24 cellular contexts compared by ENCODE assay signal in the genomic region with DNA sequence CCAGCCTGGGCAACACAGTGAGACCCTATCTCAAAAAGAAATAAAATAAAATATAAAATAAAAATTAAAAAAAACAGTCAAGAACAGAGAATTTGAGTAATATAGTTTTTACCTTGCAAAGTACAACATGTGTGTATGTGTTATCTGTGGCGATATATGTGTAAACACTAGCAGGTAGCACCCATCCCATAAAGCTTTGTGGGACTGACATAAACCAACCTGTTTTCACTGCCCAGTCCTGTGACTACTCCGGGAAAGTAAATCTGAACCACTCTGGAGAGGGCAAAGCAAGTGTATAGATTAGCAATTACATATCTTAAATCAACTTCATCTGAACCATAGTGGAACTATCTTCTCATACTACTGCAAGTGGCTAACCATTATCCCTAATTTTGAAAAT.
DNase-seq lines count a peak whose midpoint lies in the region; ATAC-seq, FAIRE-seq and TF ChIP-seq lines count a peak whose summit lies in the region.
"Had no signal": no experiment of that assay in that cellular context is flagged by ENCODE, and none has a peak within 500 bp of the region (broad histone marks: within the 10 kb centered on the region; RNA-seq: fewer than 3 reads in every experiment).

No MANE protein-coding gene starts in this region.

- no peak overlapping the region for H3K9ac ChIP-seq in GM23248
- H3K9ac ChIP-seq: BLaER1 treated with 17β-estradiol and CSF1 and Interleukin-3, amounts not matched to agents 10 nM and 100 nM had no signal

- H3K4me3 ChIP-seq in GM23248 (no peak overlapping the region), heart right ventricle (no peak overlapping the region)
- H3K4me3 ChIP-seq: BLaER1 treated with 17β-estradiol and CSF1 and Interleukin-3, amounts not matched to agents 10 nM and 100 nM; K562; MG63; SJCRH30 had no signal

- H3K36me3 ChIP-seq in GM23248 (ENCODE audit: low read depth) (no peaks in the 10 kb centered on the region), heart right ventricle (peaks cover 0 to 12% (median 0%) of the 10 kb centered on the region in 9 donors)

- no peaks in the 10 kb centered on the region for H4K20me1 ChIP-seq in GM23248 (ENCODE audit: insufficient read depth)

- H3K4me3 Mint-ChIP-seq in stimulated activated naive CD8-positive, alpha-beta T cell treated with anti-CD3 and anti-CD28 coated beads, Interleukin-15, Interleukin-2, amounts not matched to agents 100 ng/mL and 50 ng/mL, for 24 hours = no peak overlapping the region
- no peak overlapping the region for H3K4me3 Mint-ChIP-seq in central memory CD8-positive, alpha-beta T cell
- H3K4me3 Mint-ChIP-seq in stimulated activated effector memory CD8-positive, alpha-beta T cell treated with anti-CD3 and anti-CD28 coated beads, Interleukin-12 subunit alpha, Interleukin-12 subunit beta, amount 100 ng/mL, for 72 hours = no peak overlapping the region
- no peak overlapping the region for H3K4me3 Mint-ChIP-seq in activated CD4-positive, alpha-beta memory T cell treated with anti-CD3 and anti-CD28 coated beads for 36 hours

- no peak for TF ChIP-seq CTCF in heart right ventricle (IDR thresholded peaks at IDR 0.05)

- no peak for DNase-seq in stimulated activated naive CD8-positive, alpha-beta T cell treated with anti-CD3 and anti-CD28 coated beads, Interleukin-15, Interleukin-2, amounts not matched to agents 100 U/mL and 50 U/mL, for 24 hours
- DNase-seq in GM23248 (no peak), frontal cortex (ENCODE audit: low spot score in 2 of 2) (no peak), heart right ventricle (no peak)
- no peak for DNase-seq in central memory CD8-positive, alpha-beta T cell (ENCODE audit: low spot score in 2 of 2)
- DNase-seq in stimulated activated effector memory CD8-positive, alpha-beta T cell treated with anti-CD3 and anti-CD28 coated beads, Interleukin-12 subunit alpha, Interleukin-12 subunit beta, amount 100 ng/mL, for 72 hours (ENCODE audit: low spot score in 2 of 2) = no peak
- no peak for DNase-seq in activated CD4-positive, alpha-beta memory T cell treated with anti-CD3 and anti-CD28 coated beads for 36 hours
- DNase-seq: ACHN, EL, GF-D8, MG63, NCI-H1417, NCI-H1694 treated with DMSO at 0.1 percent for 48 hours, NCI-H2081 treated with DMSO at 0.1 percent for 48 hours, NCI-H446, NCI-H526, OCI-M1, SJCRH30 had no signal

- peaks cover 24% of the 10 kb centered on the region for H3K4me1 ChIP-seq in GM23248 (ENCODE audit: insufficient read depth)
- H3K4me1 ChIP-seq in heart right ventricle = peaks cover 0 to 41% (median under 1%) of the 10 kb centered on the region in 9 donors

- CTCF ChIA-PET in activated CD4-positive, alpha-beta memory T cell treated with anti-CD3 and anti-CD28 coated beads for 36 hours (lab: Charles Lee) = interaction anchor here (1.0 kb wide), 1 partner anchor 74 kb away, joined by 4 read pairs; a partner anchor contains a TSS

- H3K9me3 Mint-ChIP-seq in stimulated activated naive CD8-positive, alpha-beta T cell treated with anti-CD3 and anti-CD28 coated beads, Interleukin-15, Interleukin-2, amounts not matched to agents 100 ng/mL and 50 ng/mL, for 24 hours = no peaks in the 10 kb centered on the region
- H3K9me3 Mint-ChIP-seq in central memory CD8-positive, alpha-beta T cell = no peaks in the 10 kb centered on the region
- H3K9me3 Mint-ChIP-seq in stimulated activated effector memory CD8-positive, alpha-beta T cell treated with anti-CD3 and anti-CD28 coated beads, Interleukin-12 subunit alpha, Interleukin-12 subunit beta, amount 100 ng/mL, for 72 hours = no peaks in the 10 kb centered on the region
- H3K9me3 Mint-ChIP-seq in activated CD4-positive, alpha-beta memory T cell treated with anti-CD3 and anti-CD28 coated beads for 36 hours = no peaks in the 10 kb centered on the region

- no peaks in the 10 kb centered on the region for H3K27me3 ChIP-seq in GM23248 (replicated peaks; ENCODE audit: insufficient read depth)
- H3K27me3 ChIP-seq in heart right ventricle = no peaks in the 10 kb centered on the region
- H3K27me3 ChIP-seq: BLaER1 treated with 17β-estradiol and CSF1 and Interleukin-3, amounts not matched to agents 10 nM and 100 nM; MG63; SJCRH30 had no signal

- H3K9me2 ChIP-seq in GM23248 (ENCODE audit: insufficient read depth) = no peaks in the 10 kb centered on the region

- WGBS in GM23248 (ENCODE audit: low coverage in 1 of 2, low lambda C conversion rate in 2 of 2, missing lambda C conversion rate in 2 of 2), 2 experiments = 94 to 100% methylated on average over 2 of the region's 2 CpGs
- 98% methylated on average over 2 of the region's 2 CpGs for WGBS in heart right ventricle, 2 donors

- no peaks in the 10 kb centered on the region for H3K9me3 ChIP-seq in GM23248 (ENCODE audit: low read depth)
- no peaks in the 10 kb centered on the region for H3K9me3 ChIP-seq in heart right ventricle
- H3K9me3 ChIP-seq: MG63, SJCRH30 had no signal

- no peaks in the 10 kb centered on the region for H3K27me3 Mint-ChIP-seq in stimulated activated naive CD8-positive, alpha-beta T cell treated with anti-CD3 and anti-CD28 coated beads, Interleukin-15, Interleukin-2, amounts not matched to agents 100 ng/mL and 50 ng/mL, for 24 hours
- H3K27me3 Mint-ChIP-seq in central memory CD8-positive, alpha-beta T cell = no peaks in the 10 kb centered on the region
- H3K27me3 Mint-ChIP-seq in activated CD4-positive, alpha-beta memory T cell treated with anti-CD3 and anti-CD28 coated beads for 36 hours = no peaks in the 10 kb centered on the region

- peaks cover 77% of the 10 kb centered on the region for H3K79me2 ChIP-seq in GM23248 (ENCODE audit: insufficient read depth)

- H3K36me3 Mint-ChIP-seq in stimulated activated naive CD8-positive, alpha-beta T cell treated with anti-CD3 and anti-CD28 coated beads, Interleukin-15, Interleukin-2, amounts not matched to agents 100 ng/mL and 50 ng/mL, for 24 hours (ENCODE audit: low read depth) = peaks cover 67% of the 10 kb centered on the region
- H3K36me3 Mint-ChIP-seq in central memory CD8-positive, alpha-beta T cell (ENCODE audit: insufficient read depth) = no peaks in the 10 kb centered on the region
- H3K36me3 Mint-ChIP-seq in stimulated activated effector memory CD8-positive, alpha-beta T cell treated with anti-CD3 and anti-CD28 coated beads, Interleukin-12 subunit alpha, Interleukin-12 subunit beta, amount 100 ng/mL, for 72 hours = peaks cover 19% of the 10 kb centered on the region
- peaks cover 34% of the 10 kb centered on the region for H3K36me3 Mint-ChIP-seq in activated CD4-positive, alpha-beta memory T cell treated with anti-CD3 and anti-CD28 coated beads for 36 hours

- POLR2A ChIA-PET in activated CD4-positive, alpha-beta memory T cell treated with anti-CD3 and anti-CD28 coated beads for 36 hours (lab: Charles Lee) = no interaction called here

- in situ Hi-C loops in GM23248 (cut with MboI) = no loop called here

- peaks cover 80% of the 10 kb centered on the region for H3K4me1 Mint-ChIP-seq in stimulated activated naive CD8-positive, alpha-beta T cell treated with anti-CD3 and anti-CD28 coated beads, Interleukin-15, Interleukin-2, amounts not matched to agents 100 ng/mL and 50 ng/mL, for 24 hours (ENCODE audit: low read depth)
- peaks cover 52% of the 10 kb centered on the region for H3K4me1 Mint-ChIP-seq in central memory CD8-positive, alpha-beta T cell
- peaks cover 60% of the 10 kb centered on the region for H3K4me1 Mint-ChIP-seq in stimulated activated effector memory CD8-positive, alpha-beta T cell treated with anti-CD3 and anti-CD28 coated beads, Interleukin-12 subunit alpha, Interleukin-12 subunit beta, amount 100 ng/mL, for 72 hours
- H3K4me1 Mint-ChIP-seq in activated CD4-positive, alpha-beta memory T cell treated with anti-CD3 and anti-CD28 coated beads for 36 hours (ENCODE audit: low read depth) = peaks cover 71% of the 10 kb centered on the region

- no peak overlapping the region for H3K4me2 ChIP-seq in GM23248 (ENCODE audit: unreplicated experiment)
- H3K4me2 ChIP-seq: BLaER1 treated with 17β-estradiol and CSF1 and Interleukin-3, amounts not matched to agents 10 nM and 100 nM had no signal

- H3F3A ChIP-seq in GM23248 (ENCODE audit: insufficient read depth) = peaks cover 34% of the 10 kb centered on the region

- H3K27ac Mint-ChIP-seq in stimulated activated naive CD8-positive, alpha-beta T cell treated with anti-CD3 and anti-CD28 coated beads, Interleukin-15, Interleukin-2, amounts not matched to agents 100 ng/mL and 50 ng/mL, for 24 hours = peak overlapping the region; percentile 55
- peak overlapping the region; percentile 11 for H3K27ac Mint-ChIP-seq in central memory CD8-positive, alpha-beta T cell (ENCODE audit: low read depth)
- H3K27ac Mint-ChIP-seq in stimulated activated effector memory CD8-positive, alpha-beta T cell treated with anti-CD3 and anti-CD28 coated beads, Interleukin-12 subunit alpha, Interleukin-12 subunit beta, amount 100 ng/mL, for 72 hours = peak overlapping the region; percentile 40
- H3K27ac Mint-ChIP-seq in activated CD4-positive, alpha-beta memory T cell treated with anti-CD3 and anti-CD28 coated beads for 36 hours = no peak overlapping the region

- FAIRE-seq in frontal cortex (lab: Jason Lieb, UNC) = no peak
- FAIRE-seq: GM19239, H54, K562, RCC 7860 had no signal

- no peak for ATAC-seq in stimulated activated naive CD8-positive, alpha-beta T cell treated with anti-CD3 and anti-CD28 coated beads, Interleukin-15, Interleukin-2, amounts not matched to agents 100 U/mL and 50 U/mL, for 24 hours
- no peak for ATAC-seq in central memory CD8-positive, alpha-beta T cell (replicated peaks; ENCODE audit: extremely low read depth, poor library complexity, severe bottlenecking)
- no peak for ATAC-seq in stimulated activated effector memory CD8-positive, alpha-beta T cell treated with anti-CD3 and anti-CD28 coated beads, Interleukin-12 subunit alpha, Interleukin-12 subunit beta, amount 100 ng/mL, for 72 hours
- no peak for ATAC-seq in heart right ventricle
- ATAC-seq: K562 had no signal

- no peak overlapping the region for H2AFZ ChIP-seq in GM23248

- intact Hi-C loops in heart right ventricle (cut with DNase I) = no loop called here
- intact Hi-C loops in activated CD4-positive, alpha-beta memory T cell treated with anti-CD3 and anti-CD28 coated beads for 36 hours (cut with micrococcal nuclease) = loop anchor here (10.0 kb wide), 1 partner anchor 388 kb away; a partner anchor contains a TSS

- peak overlapping the region; percentile 30; the same call in 1 of the 2 replicates for H3K27ac ChIP-seq in GM23248
- no peak overlapping the region for H3K27ac ChIP-seq in heart right ventricle
- H3K27ac ChIP-seq: BLaER1 treated with 17β-estradiol and CSF1 and Interleukin-3, amounts not matched to agents 10 nM and 100 nM; SJCRH30 had no signal
